ENCODE assay signal across 8 cellular contexts in genomic region chr13:98563071-98563470, GRCh38. TPM values are rescaled to one million over a fixed set of nuclear protein-coding genes. Genes with fewer than 3 reads are reported as not detected.
DNase-seq lines count a peak whose midpoint lies in the region; ATAC-seq and TF ChIP-seq lines count a peak whose summit lies in the region.
"Had no signal": no experiment of that assay in that cellular context is flagged by ENCODE, and none has a peak within 500 bp of the region (broad histone marks: within the 10 kb centered on the region; RNA-seq: fewer than 3 reads in every experiment).

No MANE protein-coding gene starts in this region.

- peak overlapping the region; percentile 83 to 97 (median 95) for H3K27ac Mint-ChIP-seq in IgD-negative memory B cell
- H3K27ac Mint-ChIP-seq in stimulated activated effector memory CD8-positive, alpha-beta T cell treated with anti-CD3 and anti-CD28 coated beads, Interleukin-12 subunit alpha, Interleukin-12 subunit beta, amount 100 ng/mL, for 72 hours = peak overlapping the region; percentile 66

- H3K36me3 ChIP-seq in adipocyte (ENCODE audit: control insufficient read depth, insufficient read depth, low read length, severe bottlenecking) = no peaks in the 10 kb centered on the region

- H3K4me1 Mint-ChIP-seq in IgD-negative memory B cell = peaks cover 60 to 78% (median 74%) of the 10 kb centered on the region in 3 donors
- H3K4me1 Mint-ChIP-seq in stimulated activated effector memory CD8-positive, alpha-beta T cell treated with anti-CD3 and anti-CD28 coated beads, Interleukin-12 subunit alpha, Interleukin-12 subunit beta, amount 100 ng/mL, for 72 hours = peaks cover 94% of the 10 kb centered on the region

- H3K4me1 ChIP-seq in adipocyte (ENCODE audit: control insufficient read depth, insufficient read depth, low read length) = peaks cover 25% of the 10 kb centered on the region

- ATAC-seq in GM18867 (IDR thresholded peaks at IDR 0.05; ENCODE audit: unreplicated experiment) (peak; percentile 52), GM19455 (IDR thresholded peaks at IDR 0.05; ENCODE audit: unreplicated experiment) (no peak)
- ATAC-seq in stimulated activated effector memory CD8-positive, alpha-beta T cell treated with anti-CD3 and anti-CD28 coated beads, Interleukin-12 subunit alpha, Interleukin-12 subunit beta, amount 100 ng/mL, for 72 hours = peak; percentile 62

- peak overlapping the region; percentile 2 for H3K9ac ChIP-seq in adipocyte (ENCODE audit: low read length)

- peak; percentile 31 for DNase-seq in adipocyte (ENCODE audit: low read depth)
- no peak for DNase-seq in stimulated activated effector memory CD8-positive, alpha-beta T cell treated with anti-CD3 and anti-CD28 coated beads, Interleukin-12 subunit alpha, Interleukin-12 subunit beta, amount 100 ng/mL, for 72 hours (ENCODE audit: low spot score in 2 of 2)
- no peak for DNase-seq in NCI-H226
- DNase-seq in foreskin fibroblast = no peak
- DNase-seq: SHP77 had no signal

- H3K36me3 Mint-ChIP-seq in IgD-negative memory B cell = peaks cover 2% of the 10 kb centered on the region
- H3K36me3 Mint-ChIP-seq in stimulated activated effector memory CD8-positive, alpha-beta T cell treated with anti-CD3 and anti-CD28 coated beads, Interleukin-12 subunit alpha, Interleukin-12 subunit beta, amount 100 ng/mL, for 72 hours = peaks cover 80% of the 10 kb centered on the region

- no peaks in the 10 kb centered on the region for H3K9me3 ChIP-seq in adipocyte (ENCODE audit: control insufficient read depth, low read length)

- H3K27me3 Mint-ChIP-seq in IgD-negative memory B cell = peaks cover 1% of the 10 kb centered on the region

- no peak for TF ChIP-seq CTCF in foreskin fibroblast (IDR thresholded peaks at IDR 0.05; ENCODE audit: low read depth, low read length)

- H3K4me3 ChIP-seq in adipocyte (ENCODE audit: low read length) = peak overlapping the region; percentile 58
- peak overlapping the region in 1 of 2 donors; percentile 36 for H3K4me3 ChIP-seq in foreskin fibroblast (ENCODE audit: low read depth in 1 of 2, low read length in 2 of 2)

- H3K27me3 ChIP-seq in adipocyte (replicated peaks; ENCODE audit: control insufficient read depth, insufficient read depth, low read length) = no peaks in the 10 kb centered on the region

- H3K9me3 Mint-ChIP-seq in IgD-negative memory B cell = no peaks in the 10 kb centered on the region
- H3K9me3 Mint-ChIP-seq in stimulated activated effector memory CD8-positive, alpha-beta T cell treated with anti-CD3 and anti-CD28 coated beads, Interleukin-12 subunit alpha, Interleukin-12 subunit beta, amount 100 ng/mL, for 72 hours = no peaks in the 10 kb centered on the region

- H3K4me3 Mint-ChIP-seq in IgD-negative memory B cell = peak overlapping the region; percentile 77 to 92 (median 90)
- H3K4me3 Mint-ChIP-seq in stimulated activated effector memory CD8-positive, alpha-beta T cell treated with anti-CD3 and anti-CD28 coated beads, Interleukin-12 subunit alpha, Interleukin-12 subunit beta, amount 100 ng/mL, for 72 hours = peak overlapping the region; percentile 79

RNA-seq across cellular contexts. Expression of gene STK24, which starts 13.8 kb away (rescaled TPM):
- polyA plus RNA-seq in IgD-negative memory B cell = 22.9 TPM
